1 cellular context compared by ENCODE assay signal in the genomic region with DNA sequence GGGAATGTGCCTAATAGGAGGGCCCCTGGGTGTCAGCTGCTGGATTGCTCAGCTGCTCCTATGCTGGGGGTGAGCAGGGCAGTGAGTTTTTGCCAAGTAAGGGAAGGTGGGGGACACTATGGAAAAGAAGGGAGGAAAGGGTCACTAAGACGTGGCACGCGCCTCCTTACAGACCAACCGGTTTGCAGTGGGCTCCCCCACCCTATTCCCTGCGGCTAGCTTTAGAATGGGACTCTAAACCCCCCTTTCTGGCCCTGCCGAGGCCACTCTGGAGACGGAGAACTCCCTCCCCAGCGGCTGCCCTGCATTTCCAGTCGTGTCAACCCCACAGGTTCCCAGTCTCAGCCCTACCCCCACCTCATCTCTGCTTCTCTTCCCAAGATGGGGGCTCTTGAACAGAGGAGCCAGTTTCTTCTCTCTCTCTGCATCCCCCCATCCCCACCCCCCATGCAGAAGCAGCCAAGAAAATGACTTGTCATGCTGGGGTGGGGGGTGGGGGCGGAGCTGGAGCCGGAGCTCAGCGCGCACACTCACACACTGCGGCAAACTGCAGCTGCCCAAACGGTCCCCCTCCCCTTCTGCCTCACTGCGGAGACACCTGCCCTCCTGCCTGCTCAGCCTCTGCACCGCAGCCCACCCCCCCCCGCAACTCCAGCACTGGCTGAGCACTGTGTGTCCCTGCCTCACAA.
TF ChIP-seq lines count a peak whose summit lies in the region.

No MANE protein-coding gene starts in this region.

TF ChIP-seq in GM23338, 12 proteins besides CTCF, POLR2A, EP300 and RAD21:
- TF ChIP-seq, protein P1, sequence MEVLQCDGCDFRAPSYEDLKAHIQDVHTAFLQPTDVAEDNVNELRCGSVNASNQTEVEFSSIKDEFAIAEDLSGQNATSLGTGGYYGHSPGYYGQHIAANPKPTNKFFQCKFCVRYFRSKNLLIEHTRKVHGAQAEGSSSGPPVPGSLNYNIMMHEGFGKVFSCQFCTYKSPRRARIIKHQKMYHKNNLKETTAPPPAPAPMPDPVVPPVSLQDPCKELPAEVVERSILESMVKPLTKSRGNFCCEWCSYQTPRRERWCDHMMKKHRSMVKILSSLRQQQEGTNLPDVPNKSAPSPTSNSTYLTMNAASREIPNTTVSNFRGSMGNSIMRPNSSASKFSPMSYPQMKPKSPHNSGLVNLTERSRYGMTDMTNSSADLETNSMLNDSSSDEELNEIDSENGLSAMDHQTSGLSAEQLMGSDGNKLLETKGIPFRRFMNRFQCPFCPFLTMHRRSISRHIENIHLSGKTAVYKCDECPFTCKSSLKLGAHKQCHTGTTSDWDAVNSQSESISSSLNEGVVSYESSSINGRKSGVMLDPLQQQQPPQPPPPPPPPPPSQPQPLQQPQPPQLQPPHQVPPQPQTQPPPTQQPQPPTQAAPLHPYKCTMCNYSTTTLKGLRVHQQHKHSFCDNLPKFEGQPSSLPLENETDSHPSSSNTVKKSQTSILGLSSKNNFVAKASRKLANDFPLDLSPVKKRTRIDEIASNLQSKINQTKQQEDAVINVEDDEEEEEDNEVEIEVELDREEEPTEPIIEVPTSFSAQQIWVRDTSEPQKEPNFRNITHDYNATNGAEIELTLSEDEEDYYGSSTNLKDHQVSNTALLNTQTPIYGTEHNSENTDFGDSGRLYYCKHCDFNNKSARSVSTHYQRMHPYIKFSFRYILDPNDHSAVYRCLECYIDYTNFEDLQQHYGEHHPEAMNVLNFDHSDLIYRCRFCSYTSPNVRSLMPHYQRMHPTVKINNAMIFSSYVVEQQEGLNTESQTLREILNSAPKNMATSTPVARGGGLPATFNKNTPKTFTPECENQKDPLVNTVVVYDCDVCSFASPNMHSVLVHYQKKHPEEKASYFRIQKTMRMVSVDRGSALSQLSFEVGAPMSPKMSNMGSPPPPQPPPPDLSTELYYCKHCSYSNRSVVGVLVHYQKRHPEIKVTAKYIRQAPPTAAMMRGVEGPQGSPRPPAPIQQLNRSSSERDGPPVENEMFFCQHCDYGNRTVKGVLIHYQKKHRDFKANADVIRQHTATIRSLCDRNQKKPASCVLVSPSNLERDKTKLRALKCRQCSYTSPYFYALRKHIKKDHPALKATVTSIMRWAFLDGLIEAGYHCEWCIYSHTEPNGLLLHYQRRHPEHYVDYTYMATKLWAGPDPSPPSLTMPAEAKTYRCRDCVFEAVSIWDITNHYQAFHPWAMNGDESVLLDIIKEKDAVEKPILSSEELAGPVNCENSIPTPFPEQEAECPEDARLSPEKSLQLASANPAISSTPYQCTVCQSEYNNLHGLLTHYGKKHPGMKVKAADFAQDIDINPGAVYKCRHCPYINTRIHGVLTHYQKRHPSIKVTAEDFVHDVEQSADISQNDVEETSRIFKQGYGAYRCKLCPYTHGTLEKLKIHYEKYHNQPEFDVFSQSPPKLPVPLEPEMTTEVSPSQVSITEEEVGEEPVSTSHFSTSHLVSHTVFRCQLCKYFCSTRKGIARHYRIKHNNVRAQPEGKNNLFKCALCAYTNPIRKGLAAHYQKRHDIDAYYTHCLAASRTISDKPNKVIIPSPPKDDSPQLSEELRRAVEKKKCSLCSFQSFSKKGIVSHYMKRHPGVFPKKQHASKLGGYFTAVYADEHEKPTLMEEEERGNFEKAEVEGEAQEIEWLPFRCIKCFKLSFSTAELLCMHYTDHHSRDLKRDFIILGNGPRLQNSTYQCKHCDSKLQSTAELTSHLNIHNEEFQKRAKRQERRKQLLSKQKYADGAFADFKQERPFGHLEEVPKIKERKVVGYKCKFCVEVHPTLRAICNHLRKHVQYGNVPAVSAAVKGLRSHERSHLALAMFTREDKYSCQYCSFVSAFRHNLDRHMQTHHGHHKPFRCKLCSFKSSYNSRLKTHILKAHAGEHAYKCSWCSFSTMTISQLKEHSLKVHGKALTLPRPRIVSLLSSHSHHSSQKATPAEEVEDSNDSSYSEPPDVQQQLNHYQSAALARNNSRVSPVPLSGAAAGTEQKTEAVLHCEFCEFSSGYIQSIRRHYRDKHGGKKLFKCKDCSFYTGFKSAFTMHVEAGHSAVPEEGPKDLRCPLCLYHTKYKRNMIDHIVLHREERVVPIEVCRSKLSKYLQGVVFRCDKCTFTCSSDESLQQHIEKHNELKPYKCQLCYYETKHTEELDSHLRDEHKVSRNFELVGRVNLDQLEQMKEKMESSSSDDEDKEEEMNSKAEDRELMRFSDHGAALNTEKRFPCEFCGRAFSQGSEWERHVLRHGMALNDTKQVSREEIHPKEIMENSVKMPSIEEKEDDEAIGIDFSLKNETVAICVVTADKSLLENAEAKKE (CRISPR knock-in tag; IDR thresholded peaks at IDR 0.05), result no peak
- TF ChIP-seq CREB1 (CRISPR knock-in tag; IDR thresholded peaks at IDR 0.05; ENCODE audit: low read depth) (0 out of 2 replicates have a peak, but pooled peaks have one; percentile 7), EZH2 (IDR thresholded peaks at IDR 0.05; ENCODE audit: low read depth, unreplicated experiment) (no peak), ZNF114 (CRISPR knock-in tag; IDR thresholded peaks at IDR 0.05) (no peak), NANOG (IDR thresholded peaks at IDR 0.05; ENCODE audit: borderline replicate concordance) (no peak)
